14 cellular contexts compared by ENCODE assay signal in the genomic region with DNA sequence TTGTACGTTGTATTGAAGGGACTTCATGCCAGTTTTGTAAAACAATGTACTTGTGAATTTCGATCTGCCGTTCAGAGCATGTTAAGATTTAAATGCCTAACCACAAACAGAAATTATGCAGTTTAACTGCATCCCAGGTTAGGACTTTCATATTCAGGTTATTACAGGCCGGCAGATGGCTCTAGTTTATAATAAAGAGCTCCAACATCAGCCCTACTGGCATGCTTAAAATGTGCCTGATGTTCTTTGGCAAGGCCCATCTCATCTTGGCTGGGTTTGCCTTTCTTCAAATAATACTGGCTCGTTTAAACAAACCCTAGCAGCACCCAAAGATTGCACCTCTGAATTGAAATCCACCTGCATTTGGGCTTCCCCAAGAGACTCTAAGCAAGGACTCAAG.
A peak's percentile ranks its signal among the peaks of the same experiment; 100 is the strongest.
DNase-seq lines count a peak whose midpoint lies in the region; ATAC-seq and TF ChIP-seq lines count a peak whose summit lies in the region.
"Had no signal": no experiment of that assay in that cellular context is flagged by ENCODE, and none has a peak within 500 bp of the region (broad histone marks: within the 10 kb centered on the region; RNA-seq: fewer than 3 reads in every experiment).

No MANE protein-coding gene starts in this region.

- H3K79me2 ChIP-seq in GM23248 (ENCODE audit: insufficient read depth), result no peaks in the 10 kb centered on the region
- H3K79me2 ChIP-seq in mesendoderm (ENCODE audit: control insufficient read depth, insufficient read depth, low read length), result no peaks in the 10 kb centered on the region

- BruUV-seq in A673 (replicated peaks; lab: Mats Ljungman, UMichigan), result no TSS peak

- no peak overlapping the region for H3K4me3 ChIP-seq in A673 (ENCODE audit: low read depth, low read length, poor library complexity, severe bottlenecking)
- no peak overlapping the region for H3K4me3 ChIP-seq in GM23248
- H3K4me3 ChIP-seq in mesendoderm (ENCODE audit: low read length), result no peak overlapping the region
- H3K4me3 ChIP-seq: body of pancreas, MG63 had no signal

- peaks cover 37% of the 10 kb centered on the region for H3K4me1 ChIP-seq in A673 (ENCODE audit: insufficient read depth, low read length, poor library complexity, severe bottlenecking)
- no peaks in the 10 kb centered on the region for H3K4me1 ChIP-seq in GM23248 (ENCODE audit: insufficient read depth)
- no peaks in the 10 kb centered on the region for H3K4me1 ChIP-seq in mesendoderm (ENCODE audit: control insufficient read depth, low read depth, low read length)
- H3K4me1 ChIP-seq: body of pancreas had no signal

- peaks cover 4% of the 10 kb centered on the region for H3K9me3 ChIP-seq in A673 (ENCODE audit: low read depth, low read length, poor library complexity, severe bottlenecking)
- H3K9me3 ChIP-seq in GM23248 (ENCODE audit: low read depth), result no peaks in the 10 kb centered on the region
- H3K9me3 ChIP-seq: body of pancreas, MG63 had no signal

- no peak overlapping the region for H3K18ac ChIP-seq in mesendoderm (ENCODE audit: low read length)

- WGBS in GM23248 (ENCODE audit: low coverage in 1 of 2, low lambda C conversion rate in 2 of 2, missing lambda C conversion rate in 2 of 2), 2 experiments, result 3 to 4% methylated on average over 5 of the region's 5 CpGs
- WGBS in mesendoderm (ENCODE audit: extremely low coverage, insufficient coverage, low lambda C conversion rate), result no CpG with 5 or more reads among the region's 5 CpGs

- H4K20me1 ChIP-seq in GM23248 (ENCODE audit: insufficient read depth), result no peaks in the 10 kb centered on the region

- TF ChIP-seq CTCF in A673 (conservative IDR thresholded peaks at IDR 0.05; ENCODE audit: low read depth, low read length), result peak; percentile 26; the same call in 1 of the 2 replicates

- no peak overlapping the region for H4K5ac ChIP-seq in mesendoderm (ENCODE audit: low read length)

- POLR2A ChIA-PET in A673 (lab: Charles Lee; ENCODE audit: low non-redundant PET), result no interaction called here

- H2BK120ac ChIP-seq in mesendoderm (ENCODE audit: low read depth, low read length), result no peak overlapping the region

- H3F3A ChIP-seq in GM23248 (ENCODE audit: insufficient read depth), result no peaks in the 10 kb centered on the region

- H3K79me1 ChIP-seq in mesendoderm (ENCODE audit: low read length), result no peaks in the 10 kb centered on the region

- no peak overlapping the region for H2BK5ac ChIP-seq in mesendoderm (ENCODE audit: low read length)

- DNase-seq in A673 (ENCODE audit: low spot score), result peak; percentile 59
- peak; percentile 8 for DNase-seq in GM23248
- DNase-seq in NCI-H69 (lab: John Stamatoyannopoulos, UW), result peak; percentile 5
- DNase-seq in mesendoderm, result no peak
- no peak for DNase-seq in SW 1271 (lab: John Stamatoyannopoulos, UW)
- DNase-seq: activated CD4-positive, CD25-positive, alpha-beta regulatory T cell; body of pancreas; MG63; naive B cell; NCI-H510A; T-helper 1 cell had no signal

- H3K9me2 ChIP-seq in GM23248 (ENCODE audit: insufficient read depth), result no peaks in the 10 kb centered on the region

- in situ Hi-C loops in GM23248 (cut with MboI), result loop anchor here (10.0 kb wide), 1 partner anchor 384 kb away; no protein-coding TSS in a partner anchor

- no peak overlapping the region for H3K4ac ChIP-seq in mesendoderm (ENCODE audit: low read depth, low read length)

- CTCF ChIA-PET in A673 (lab: Charles Lee), result interaction anchor here (1.2 kb wide), 1 partner anchor 73 kb away, joined by 4 read pairs; no protein-coding TSS in a partner anchor

- H3K23ac ChIP-seq in mesendoderm (ENCODE audit: low read length), result peak overlapping the region; percentile 56

- no peak overlapping the region for H2BK15ac ChIP-seq in mesendoderm (replicated peaks; ENCODE audit: low read depth)

- no peak overlapping the region for H2AFZ ChIP-seq in GM23248

- H3K56ac ChIP-seq in mesendoderm (ENCODE audit: low read length), result no peak overlapping the region

- H3K36me3 ChIP-seq in A673 (ENCODE audit: insufficient read depth, low read length, poor library complexity, severe bottlenecking), result peaks cover 32% of the 10 kb centered on the region
- no peaks in the 10 kb centered on the region for H3K36me3 ChIP-seq in GM23248 (ENCODE audit: low read depth)
- H3K36me3 ChIP-seq in mesendoderm (ENCODE audit: control insufficient read depth, insufficient read depth, low read length), result no peaks in the 10 kb centered on the region
- H3K36me3 ChIP-seq: MG63 had no signal

- no peak overlapping the region for H4K8ac ChIP-seq in mesendoderm (ENCODE audit: low read depth, low read length)

- intact Hi-C loops in A673 (cut with micrococcal nuclease; ENCODE audit: unreplicated experiment), result loop anchor here (1.0 to 10.0 kb wide), 4 partner anchors 74 to 376 kb away; a partner anchor contains a TSS

- ATAC-seq in HG03565 (IDR thresholded peaks at IDR 0.05; ENCODE audit: unreplicated experiment) (no peak), HG03520 (IDR thresholded peaks at IDR 0.05; ENCODE audit: unreplicated experiment) (no peak), GM19467 (IDR thresholded peaks at IDR 0.05; ENCODE audit: unreplicated experiment) (no peak)
- ATAC-seq: body of pancreas had no signal

- no peak overlapping the region for H2AK5ac ChIP-seq in mesendoderm (ENCODE audit: low read length)

- no peaks in the 10 kb centered on the region for H3K27me3 ChIP-seq in A673 (replicated peaks; ENCODE audit: insufficient read depth, low read depth, low read length, poor library complexity)
- 0 out of 2 replicates have a peak, but pooled peaks cover 3% of the 10 kb centered on the region for H3K27me3 ChIP-seq in GM23248 (replicated peaks; ENCODE audit: insufficient read depth)
- no peaks in the 10 kb centered on the region for H3K27me3 ChIP-seq in mesendoderm (ENCODE audit: insufficient read depth, low read length, poor library complexity)
- H3K27me3 ChIP-seq: body of pancreas, MG63 had no signal

- H3K27ac ChIP-seq in A673 (ENCODE audit: low read depth, low read length, poor library complexity, severe bottlenecking) (peak overlapping the region; percentile 87), GM23248 (no peak overlapping the region), mesendoderm (ENCODE audit: low read depth, low read length) (no peak overlapping the region)
- H3K27ac ChIP-seq: body of pancreas had no signal

- no peak overlapping the region for H3K9ac ChIP-seq in GM23248
- no peak overlapping the region for H3K9ac ChIP-seq in mesendoderm (ENCODE audit: low read length)

- H3K4me2 ChIP-seq in GM23248 (ENCODE audit: unreplicated experiment) (no peak overlapping the region), mesendoderm (ENCODE audit: low read length) (no peak overlapping the region)

Comparison
In these comparisons a context has a peak if more than half of its experiments do, and no peak if none do; other contexts are left out.
1. DNase-seq: peak in A673 (single experiment), GM23248 (single experiment) and NCI-H69 (single experiment); none in mesendoderm (single experiment) and SW 1271 (0 of 2).